1 cellular context compared by ENCODE assay signal in genomic region chr16:12260647-12261262, GRCh38.
TF ChIP-seq lines count a peak whose summit lies in the region.

No MANE protein-coding gene starts in this region.

TF ChIP-seq in HepG2, 621 proteins besides CTCF, POLR2A, EP300 and RAD21 (continued from another document and continues in another):
- TF ChIP-seq ZNF512B (CRISPR knock-in tag; IDR thresholded peaks at IDR 0.05; ENCODE audit: borderline replicate concordance) = no peak
- TF ChIP-seq DR1 (CRISPR knock-in tag; IDR thresholded peaks at IDR 0.05) = no peak
- TF ChIP-seq MIER2 (CRISPR knock-in tag; IDR thresholded peaks at IDR 0.05) = peak; percentile 54; the same call in 1 of the 2 replicates
- TF ChIP-seq PPARG (CRISPR knock-in tag; conservative IDR thresholded peaks at IDR 0.05) = no peak
- 0 out of 2 replicates have a peak, but pooled peaks have one; percentile 49 for TF ChIP-seq NPAS2 (CRISPR knock-in tag; IDR thresholded peaks at IDR 0.05; ENCODE audit: borderline replicate concordance)
- no peak for TF ChIP-seq E2F2 (CRISPR knock-in tag; IDR thresholded peaks at IDR 0.05; ENCODE audit: borderline replicate concordance)
- no peak for TF ChIP-seq TAF1 (CRISPR knock-in tag; IDR thresholded peaks at IDR 0.05)
- TF ChIP-seq CSRNP1 (CRISPR knock-in tag; IDR thresholded peaks at IDR 0.05) = 0 out of 2 replicates have a peak, but pooled peaks have one; percentile 43
- no peak for TF ChIP-seq PRDM15 (CRISPR knock-in tag; IDR thresholded peaks at IDR 0.05)
- TF ChIP-seq CREB1 (IDR thresholded peaks at IDR 0.05) = no peak
- no peak for TF ChIP-seq CREB1 (CRISPR knock-in tag; IDR thresholded peaks at IDR 0.05)
- TF ChIP-seq SOX5 (CRISPR knock-in tag; IDR thresholded peaks at IDR 0.05; ENCODE audit: borderline replicate concordance) = peak; percentile 40; the same call in 1 of the 2 replicates
- no peak for TF ChIP-seq BRF2 (CRISPR knock-in tag; IDR thresholded peaks at IDR 0.05)
- TF ChIP-seq ZNF12 (CRISPR knock-in tag; IDR thresholded peaks at IDR 0.05) = no peak
- TF ChIP-seq MLX (CRISPR knock-in tag; IDR thresholded peaks at IDR 0.05) = peak; percentile 76; the same call in 1 of the 2 replicates
- no peak for TF ChIP-seq REXO4 (CRISPR knock-in tag; IDR thresholded peaks at IDR 0.05; ENCODE audit: borderline replicate concordance)
- TF ChIP-seq ZNF672 (CRISPR knock-in tag; IDR thresholded peaks at IDR 0.05) = no peak
- TF ChIP-seq PATZ1 (CRISPR knock-in tag; IDR thresholded peaks at IDR 0.05) = peak; percentile 83
- TF ChIP-seq ZNF432 (CRISPR knock-in tag; IDR thresholded peaks at IDR 0.05; ENCODE audit: borderline replicate concordance) = no peak
- no peak; the same call in 1 of the 2 replicates for TF ChIP-seq ZMYM4 (CRISPR knock-in tag; IDR thresholded peaks at IDR 0.05)
- no peak for TF ChIP-seq ZNF562 (CRISPR knock-in tag; IDR thresholded peaks at IDR 0.05; ENCODE audit: borderline replicate concordance)
- TF ChIP-seq ZSCAN5A (CRISPR knock-in tag; IDR thresholded peaks at IDR 0.05; ENCODE audit: borderline replicate concordance) = no peak
- TF ChIP-seq AGO1 (IDR thresholded peaks at IDR 0.05; ENCODE audit: low read depth, low read length, poor library complexity, severe bottlenecking) = no peak
- TF ChIP-seq ZNF354B (CRISPR knock-in tag; IDR thresholded peaks at IDR 0.05) = no peak
- no peak for TF ChIP-seq MATR3 (CRISPR knock-in tag; IDR thresholded peaks at IDR 0.05)
- peak; percentile 66; the same call in 1 of the 2 replicates for TF ChIP-seq RXRB (CRISPR knock-in tag; IDR thresholded peaks at IDR 0.05; ENCODE audit: borderline replicate concordance)
- no peak for TF ChIP-seq AHDC1 (CRISPR knock-in tag; IDR thresholded peaks at IDR 0.05; ENCODE audit: borderline replicate concordance)
- TF ChIP-seq ZNF766 (CRISPR knock-in tag; IDR thresholded peaks at IDR 0.05; ENCODE audit: borderline replicate concordance) = no peak
- 0 out of 2 replicates have a peak, but pooled peaks have one; percentile 57 for TF ChIP-seq TERF1 (CRISPR knock-in tag; IDR thresholded peaks at IDR 0.05)
- no peak for TF ChIP-seq KLF9 (CRISPR knock-in tag; IDR thresholded peaks at IDR 0.05; ENCODE audit: low read depth)
- 0 out of 2 replicates have a peak, but pooled peaks have one; percentile 60 for TF ChIP-seq KMT2B (CRISPR knock-in tag; IDR thresholded peaks at IDR 0.05)
- peak; percentile 72; the same call in 1 of the 2 replicates for TF ChIP-seq ZNF543 (CRISPR knock-in tag; IDR thresholded peaks at IDR 0.05)
